ENCODE assay signal across 10 cellular contexts in genomic region chr3:100634493-100635272, GRCh38. TPM values are rescaled to one million over a fixed set of nuclear protein-coding genes. Genes with fewer than 3 reads are reported as not detected.
DNase-seq lines count a peak whose midpoint lies in the region.
"Had no signal": no experiment of that assay in that cellular context is flagged by ENCODE, and none has a peak within 500 bp of the region (broad histone marks: within the 10 kb centered on the region; RNA-seq: fewer than 3 reads in every experiment).

No MANE protein-coding gene starts in this region.

- H3K36me3 ChIP-seq in MG63 = peaks cover 47% of the 10 kb centered on the region

- no peaks in the 10 kb centered on the region for H3K9me3 ChIP-seq in MG63

- no peak overlapping the region for H3K4me3 ChIP-seq in MG63

- no peaks in the 10 kb centered on the region for H3K27me3 ChIP-seq in MG63

- peak; percentile 58 for DNase-seq in activated CD8-positive, alpha-beta memory T cell treated with anti-CD3 and anti-CD28 coated beads for 24 hours
- DNase-seq in activated CD8-positive, alpha-beta memory T cell treated with anti-CD3 and anti-CD28 coated beads, Interleukin-2, amount 50 U/mL, for 4 hours = no peak
- DNase-seq in MG63 (peak; percentile 56), lung microvascular endothelial cell (ENCODE audit: low read depth in 2 of 2) (peak; percentile 54 to 67), GM19238 (ENCODE audit: insufficient read length, low spot score) (no peak), NCI-H510A (lab: John Stamatoyannopoulos, UW) (no peak)
- DNase-seq in activated naive CD4-positive, alpha-beta T cell treated with anti-CD3 and anti-CD28 coated beads, Interleukin-2, amount 50 U/mL, for 16 hours = peak; percentile 14
- no peak for DNase-seq in central memory CD4-positive, alpha-beta T cell
- DNase-seq: activated B cell treated with CpG ODN at 0.5 μM for 24 hours had no signal

RNA-seq across cellular contexts. Expression of gene ADGRG7, which starts 25.3 kb away (rescaled TPM):
- total RNA-seq in MG63 (2014; rRNA removed; shearing (Covaris generic); ENCODE audit: low replicate concordance) = 46.3 and 51.3 TPM in 2 replicates
- total RNA-seq in lung microvascular endothelial cell = not detected in 2 replicates
- total RNA-seq: activated B cell treated with CpG ODN at 0.5 μM for 24 hours; CD4-positive, alpha-beta memory T cell had no signal

Comparison
In these comparisons a context has a peak if more than half of its experiments do, and no peak if none do; other contexts are left out.
1. DNase-seq: peak in activated CD8-positive, alpha-beta memory T cell treated with anti-CD3 and anti-CD28 coated beads for 24 hours (single experiment), MG63 (single experiment), activated naive CD4-positive, alpha-beta T cell treated with anti-CD3 and anti-CD28 coated beads, Interleukin-2, amount 50 U/mL, for 16 hours (single experiment) and lung microvascular endothelial cell (2 of 2); none in activated CD8-positive, alpha-beta memory T cell treated with anti-CD3 and anti-CD28 coated beads, Interleukin-2, amount 50 U/mL, for 4 hours (single experiment), GM19238 (single experiment), NCI-H510A (single experiment) and central memory CD4-positive, alpha-beta T cell (single experiment).
2. RNA of gene ADGRG7, which starts 25.3 kb away (total RNA-seq): 46.3 to 51.3 TPM in MG63; not detected in lung microvascular endothelial cell; every median in the first group is over 10 times any median in the second.